Comparison of ENCODE assay signal across 15 cellular contexts in the genomic region with DNA sequence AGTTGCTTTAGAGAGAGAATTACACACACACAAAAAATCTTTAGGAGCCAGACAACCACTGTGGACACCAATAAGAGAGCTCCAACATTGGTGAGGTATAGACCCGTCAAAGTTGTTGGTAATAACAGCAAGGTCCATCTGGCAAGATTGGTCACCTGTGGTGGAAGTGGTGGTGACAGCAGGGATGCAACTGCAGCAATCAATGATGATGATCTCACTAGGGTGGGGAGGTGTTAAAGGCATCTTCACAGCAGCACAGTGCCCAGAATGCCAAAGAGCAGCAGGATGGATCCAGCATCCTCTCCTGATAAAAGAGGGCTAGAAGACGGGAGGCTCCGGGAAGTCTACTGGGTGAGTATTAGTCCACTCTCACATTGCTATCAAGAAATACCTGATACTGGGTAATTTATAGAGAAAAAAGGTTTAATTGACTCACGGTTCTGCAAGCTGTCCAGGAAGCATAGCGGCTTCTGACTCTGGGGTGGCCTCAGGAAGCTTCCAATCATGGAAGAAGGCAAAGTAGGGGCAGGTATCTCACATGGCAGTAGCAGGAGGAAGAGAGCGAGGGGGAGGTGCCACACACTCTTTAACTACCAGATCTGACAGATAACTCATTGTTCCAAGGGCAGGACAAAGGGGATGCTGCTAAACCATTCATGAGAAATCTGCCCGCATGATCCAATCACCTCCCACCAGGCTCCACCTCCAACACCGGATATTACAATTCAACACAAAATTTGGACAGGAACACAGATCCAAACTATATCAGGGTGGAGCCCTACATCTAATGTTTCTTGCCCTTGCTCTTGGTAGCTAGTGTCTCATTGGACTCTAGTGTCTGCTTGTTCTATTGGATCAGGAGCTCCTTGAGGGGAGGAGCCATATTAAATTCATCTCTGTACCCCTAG. TPM values are rescaled to one million over a fixed set of nuclear protein-coding genes. Genes with fewer than 3 reads are reported as not detected.
A peak's percentile ranks its signal among the peaks of the same experiment; 100 is the strongest.
DNase-seq lines count a peak whose midpoint lies in the region; ATAC-seq, FAIRE-seq and TF ChIP-seq lines count a peak whose summit lies in the region.
"Had no signal": no experiment of that assay in that cellular context is flagged by ENCODE, and none has a peak within 500 bp of the region (broad histone marks: within the 10 kb centered on the region; RNA-seq: fewer than 3 reads in every experiment).

No MANE protein-coding gene starts in this region.

- H3K4me1 ChIP-seq in A549, result peaks cover 60% of the 10 kb centered on the region
- H3K4me1 ChIP-seq in mucosa of rectum (ENCODE audit: control insufficient read depth in 2 of 2, insufficient read depth in 2 of 2, low read length in 2 of 2), result peaks cover 15 to 21% of the 10 kb centered on the region in 2 donors
- no peaks in the 10 kb centered on the region for H3K4me1 ChIP-seq in tibial nerve
- H3K4me1 ChIP-seq: SJCRH30 had no signal

- CTCF ChIA-PET in A549 (lab: Yijun Ruan, JAX), result interaction anchor here (1.0 kb wide), 1 partner anchor 100 kb away, joined by 3 read pairs; no protein-coding TSS in a partner anchor

- TF ChIP-seq EP300 in A549 (IDR thresholded peaks at IDR 0.05) (no peak), tibial nerve (IDR thresholded peaks at IDR 0.05) (no peak)

- H3K4me3 Mint-ChIP-seq in immature natural killer cell, result no peak overlapping the region
- H3K4me3 Mint-ChIP-seq: activated CD8-positive, alpha-beta T cell treated with anti-CD3 and anti-CD28 coated beads, Interleukin-2, amount 10 ng/mL, durations not matched to agents 7 days and 5 days; activated T-helper 1 cell treated with anti-CD3 and anti-CD28 coated beads, Interleukin-12 subunit alpha, Interleukin-12 subunit beta, Interleukin-2, Interleukin-4 antibody, amounts not matched to agents 30 ng/mL and 10 ng/mL and 1 ng/mL, durations not matched to agents 14 hours and 24 hours and 36 hours; memory B cell; WTC11 had no signal

- no peaks in the 10 kb centered on the region for H3K36me3 Mint-ChIP-seq in immature natural killer cell
- H3K36me3 Mint-ChIP-seq: memory B cell, WTC11 had no signal

- no peaks in the 10 kb centered on the region for H3K36me3 ChIP-seq in mucosa of rectum (ENCODE audit: control insufficient read depth in 2 of 2, insufficient read depth in 2 of 2, low read length in 2 of 2)
- no peaks in the 10 kb centered on the region for H3K36me3 ChIP-seq in tibial nerve
- H3K36me3 ChIP-seq: SJCRH30 had no signal

- POLR2A ChIA-PET in A549 (lab: Yijun Ruan, JAX), result interaction anchor here (1.0 kb wide), 2 partner anchors 69 to 72 kb away, joined by 4 read pairs; a partner anchor contains a TSS

- H3K27me3 Mint-ChIP-seq in immature natural killer cell (ENCODE audit: low read depth in 3 of 3), result peaks cover 0 to 14% (median 2%) of the 10 kb centered on the region in 3 donors

- H3K9me3 Mint-ChIP-seq in immature natural killer cell, result peaks cover 0 to 1% (median 0%) of the 10 kb centered on the region in 6 donors
- H3K9me3 Mint-ChIP-seq: activated T-helper 1 cell treated with anti-CD3 and anti-CD28 coated beads, Interleukin-12 subunit alpha, Interleukin-12 subunit beta, Interleukin-2, Interleukin-4 antibody, amounts not matched to agents 30 ng/mL and 10 ng/mL and 1 ng/mL, durations not matched to agents 14 hours and 24 hours and 36 hours; memory B cell had no signal

- TF ChIP-seq POLR2A in A549 (IDR thresholded peaks at IDR 0.05; ENCODE audit: low read length) (no peak), tibial nerve (IDR thresholded peaks at IDR 0.05) (no peak)

- ATAC-seq in A549, result peak; percentile 43 to 49
- ATAC-seq: activated CD8-positive, alpha-beta T cell treated with anti-CD3 and anti-CD28 coated beads, Interleukin-2, amount 10 ng/mL, durations not matched to agents 7 days and 5 days; WTC11 had no signal

- TF ChIP-seq CTCF in A549 (IDR thresholded peaks at IDR 0.05), result no peak
- no peak for TF ChIP-seq CTCF in tibial nerve (IDR thresholded peaks at IDR 0.05)

- FAIRE-seq in A549 (lab: Jason Lieb, UNC), result no peak

- peak overlapping the region in 1 of 6 donors; percentile 33 for H3K27ac Mint-ChIP-seq in immature natural killer cell
- H3K27ac Mint-ChIP-seq: activated CD8-positive, alpha-beta T cell treated with anti-CD3 and anti-CD28 coated beads, Interleukin-2, amount 10 ng/mL, durations not matched to agents 7 days and 5 days; activated T-helper 1 cell treated with anti-CD3 and anti-CD28 coated beads, Interleukin-12 subunit alpha, Interleukin-12 subunit beta, Interleukin-2, Interleukin-4 antibody, amounts not matched to agents 30 ng/mL and 10 ng/mL and 1 ng/mL, durations not matched to agents 14 hours and 24 hours and 36 hours; memory B cell; WTC11 had no signal

- peak overlapping the region; percentile 95 for H3K4me2 ChIP-seq in A549

- H3K4me3 ChIP-seq in A549 (peak overlapping the region; percentile 32), mucosa of rectum (ENCODE audit: low read length in 2 of 2) (peak overlapping the region in 1 of 2 donors; percentile 49), tibial nerve (no peak overlapping the region)
- H3K4me3 ChIP-seq: SJCRH30 had no signal

- TF ChIP-seq RAD21 in A549 (conservative IDR thresholded peaks at IDR 0.05 in 1 of 2, IDR thresholded peaks at IDR 0.05 in 1 of 2), result no peak

- no peak overlapping the region for H3K9ac ChIP-seq in mucosa of rectum (ENCODE audit: low read depth in 1 of 2, low read length in 2 of 2)

- H3K27ac ChIP-seq in A549 (peak overlapping the region; percentile 94 to 95), epithelial cell of prostate (peak overlapping the region; percentile 99), mucosa of rectum (ENCODE audit: low read depth in 2 of 2, low read length in 2 of 2) (peak overlapping the region; percentile 59 to 77), tibial nerve (peak overlapping the region in 1 of 4 donors; percentile 54)
- H3K27ac ChIP-seq: SJCRH30 had no signal

- 44% methylated on average over 8 of the region's 8 CpGs for whole genome bisulfite sequencing in A549 (ENCODE audit: missing lambda C conversion rate)
- 90 to 91% methylated on average over 8 of the region's 8 CpGs for WGBS in tibial nerve, 2 donors

- no peaks in the 10 kb centered on the region for H3K4me1 Mint-ChIP-seq in immature natural killer cell

- H3K27me3 ChIP-seq in mucosa of rectum (ENCODE audit: control insufficient read depth in 2 of 2, insufficient read depth in 2 of 2, low read length in 2 of 2) (no peaks in the 10 kb centered on the region), tibial nerve (no peaks in the 10 kb centered on the region)
- H3K27me3 ChIP-seq: SJCRH30 had no signal

- DNase-seq in A549 (ENCODE audit: low read depth in 1 of 2, low spot score in 1 of 2) (peak; percentile 23 to 76), NCI-H460 (ENCODE audit: extremely low read depth, low read depth) (peak; percentile 38), epithelial cell of prostate (ENCODE audit: low read depth, low spot score) (no peak), tibial nerve (ENCODE audit: low spot score in 2 of 2) (no peak), immature natural killer cell (no peak), NCI-H1105 (lab: John Stamatoyannopoulos, UW) (no peak)
- DNase-seq in activated T-cell treated with anti-CD3 and anti-CD28 coated beads, Interleukin-2, amount 50 U/mL, for 1 hour, result no peak
- DNase-seq: activated CD8-positive, alpha-beta T cell treated with anti-CD3 and anti-CD28 coated beads, Interleukin-2, amount 10 ng/mL, durations not matched to agents 7 days and 5 days; NCI-H187; SJCRH30; T-helper 2 cell had no signal

- H3K9me3 ChIP-seq in A549, result peaks cover 5% of the 10 kb centered on the region; the same call in 1 of the 3 replicates
- no peaks in the 10 kb centered on the region for H3K9me3 ChIP-seq in mucosa of rectum (ENCODE audit: control insufficient read depth in 2 of 2, low read length in 2 of 2)
- no peaks in the 10 kb centered on the region for H3K9me3 ChIP-seq in tibial nerve
- H3K9me3 ChIP-seq: SJCRH30 had no signal

TF ChIP-seq in A549, 52 proteins besides CTCF, POLR2A, EP300 and RAD21:
- TF ChIP-seq HOXB13 (CRISPR knock-in tag; IDR thresholded peaks at IDR 0.05; ENCODE audit: low read depth), result peak; percentile 44
- TF ChIP-seq, protein P1, sequence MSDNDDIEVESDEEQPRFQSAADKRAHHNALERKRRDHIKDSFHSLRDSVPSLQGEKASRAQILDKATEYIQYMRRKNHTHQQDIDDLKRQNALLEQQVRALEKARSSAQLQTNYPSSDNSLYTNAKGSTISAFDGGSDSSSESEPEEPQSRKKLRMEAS (IDR thresholded peaks at IDR 0.05), result no peak

RNA-seq across cellular contexts. Expression of a gene that starts 48.9 kb away (rescaled TPM):
- polyA plus RNA-seq in A549 (2011; rRNA removed) (0.20 and 0.32 TPM in 2 replicates), A549 (2017; fragmentation: RNase III; extraction: RNeasy Plus Mini Kit Qiagen cat#74134 plus additional on column Dnase treatment) (0.16 to 0.31 TPM (median 0.22 TPM) in 3 replicates), immature natural killer cell (not detected)
- 0.08 and 0.13 TPM in 2 replicates for polyA plus RNA-seq in A549 (2012; cell fraction: cytosol; rRNA removed)
- 0.29 and 0.55 TPM in 2 replicates for polyA plus RNA-seq in A549 (2012; cell fraction: nucleus; rRNA removed)
- polyA minus RNA-seq in A549 (2011; rRNA and poly(A)+ RNA removed), result 0.17 and 0.34 TPM in 2 replicates
- 0.14 and 0.42 TPM in 2 replicates for total RNA-seq in NCI-H460 (2014; rRNA removed; shearing (Covaris generic))
- 1.1 and 1.4 TPM in 2 replicates for polyA plus RNA-seq in NCI-H460 (2014; cell fraction: nucleus; rRNA removed)
- total RNA-seq in tibial nerve, result 1 to 10 TPM; 1.5 to 5.5 (median 4.1) TPM

Comparison
In these comparisons a context has a peak if more than half of its experiments do, and no peak if none do; other contexts are left out.
1. DNase-seq: peak in A549 (2 of 2) and NCI-H460 (single experiment); none in epithelial cell of prostate (single experiment), tibial nerve (0 of 2), immature natural killer cell (0 of 3), activated T-cell treated with anti-CD3 and anti-CD28 coated beads, Interleukin-2, amount 50 U/mL, for 1 hour (single experiment) and NCI-H1105 (single experiment).